8 cellular contexts compared by ENCODE assay signal in genomic region chr9:131270171-131271015, GRCh38. TPM values are rescaled to one million over a fixed set of nuclear protein-coding genes. Genes with fewer than 3 reads are reported as not detected.
DNase-seq lines count a peak whose midpoint lies in the region; ATAC-seq and TF ChIP-seq lines count a peak whose summit lies in the region.

No MANE protein-coding gene starts in this region.

- no peaks in the 10 kb centered on the region for H3K27me3 Mint-ChIP-seq in activated CD8-positive, alpha-beta T cell treated with anti-CD3 and anti-CD28 coated beads, Interleukin-2, amount 10 ng/mL, durations not matched to agents 7 days and 5 days (ENCODE audit: low read depth)
- H3K27me3 Mint-ChIP-seq in neural progenitor cell (ENCODE audit: insufficient read depth, low read depth) = peaks cover 11% of the 10 kb centered on the region

- H3K4me3 ChIP-seq in subcutaneous abdominal adipose tissue (ENCODE audit: low read depth in 1 of 5, low read length in 5 of 5) (peak overlapping the region in 4 of 5 donors; percentile 24 to 51 (median 34)), neural progenitor cell (no peak overlapping the region)

- ATAC-seq in activated CD8-positive, alpha-beta T cell treated with anti-CD3 and anti-CD28 coated beads, Interleukin-2, amount 10 ng/mL, durations not matched to agents 7 days and 5 days = peak; percentile 16
- ATAC-seq in left ventricle myocardium superior (peak; percentile 45), GM21717 (IDR thresholded peaks at IDR 0.05; ENCODE audit: unreplicated experiment) (no peak)

- peaks cover 8% of the 10 kb centered on the region for H3F3A ChIP-seq in neural progenitor cell (ENCODE audit: low read depth)

- H3K4me3 Mint-ChIP-seq in activated CD8-positive, alpha-beta T cell treated with anti-CD3 and anti-CD28 coated beads, Interleukin-2, amount 10 ng/mL, durations not matched to agents 7 days and 5 days = peak overlapping the region; percentile 99
- no peak overlapping the region for H3K4me3 Mint-ChIP-seq in neural progenitor cell

- no peak overlapping the region for H2AFZ ChIP-seq in neural progenitor cell (replicated peaks)

- peaks cover 59% of the 10 kb centered on the region for H3K4me1 Mint-ChIP-seq in activated CD8-positive, alpha-beta T cell treated with anti-CD3 and anti-CD28 coated beads, Interleukin-2, amount 10 ng/mL, durations not matched to agents 7 days and 5 days (ENCODE audit: low read depth)
- H3K4me1 Mint-ChIP-seq in neural progenitor cell = peaks cover 16% of the 10 kb centered on the region

- H3K9me3 ChIP-seq in subcutaneous abdominal adipose tissue (ENCODE audit: control insufficient read depth in 5 of 5, low read length in 5 of 5) (no peaks in the 10 kb centered on the region), neural progenitor cell (ENCODE audit: low read depth) (no peaks in the 10 kb centered on the region)

- no peak for TF ChIP-seq CTCF in neural progenitor cell (IDR thresholded peaks at IDR 0.05)

- peaks cover 80% of the 10 kb centered on the region for H3K36me3 Mint-ChIP-seq in activated CD8-positive, alpha-beta T cell treated with anti-CD3 and anti-CD28 coated beads, Interleukin-2, amount 10 ng/mL, durations not matched to agents 7 days and 5 days (ENCODE audit: low read depth)
- no peaks in the 10 kb centered on the region for H3K36me3 Mint-ChIP-seq in neural progenitor cell

- CTCF ChIA-PET in activated CD8-positive, alpha-beta T cell treated with anti-CD3 and anti-CD28 coated beads, Interleukin-2, amount 10 ng/mL, durations not matched to agents 7 days and 5 days (lab: Charles Lee) = interaction anchor here (0.8 to 11.6 kb wide), 6 partner anchors 16 to 93 kb away, joined by 4 to 163 read pairs (median 12); no protein-coding TSS in a partner anchor

- H3K36me3 ChIP-seq in subcutaneous abdominal adipose tissue (ENCODE audit: control insufficient read depth in 5 of 5, insufficient read depth in 5 of 5, low read length in 5 of 5) (no peaks in the 10 kb centered on the region), neural progenitor cell (no peaks in the 10 kb centered on the region)

- DNase-seq in KBM-7 (peak; percentile 91), left ventricle myocardium superior (peak; percentile 85), DMS114 treated with DMSO at 0.1 percent for 48 hours (lab: John Stamatoyannopoulos, UW; ENCODE audit: unreplicated experiment) (no peak), neural progenitor cell (ENCODE audit: low spot score) (no peak), NCI-H2227 (lab: John Stamatoyannopoulos, UW; ENCODE audit: unreplicated experiment) (no peak)
- DNase-seq in activated CD8-positive, alpha-beta T cell treated with anti-CD3 and anti-CD28 coated beads, Interleukin-2, amount 10 ng/mL, durations not matched to agents 7 days and 5 days = peak; percentile 71

- H3K27ac ChIP-seq in subcutaneous abdominal adipose tissue (ENCODE audit: low read depth, low read length) (peak overlapping the region; percentile 61), neural progenitor cell (no peak overlapping the region)

- no peaks in the 10 kb centered on the region for H3K9me3 Mint-ChIP-seq in activated CD8-positive, alpha-beta T cell treated with anti-CD3 and anti-CD28 coated beads, Interleukin-2, amount 10 ng/mL, durations not matched to agents 7 days and 5 days (ENCODE audit: insufficient read depth)
- H3K9me3 Mint-ChIP-seq in neural progenitor cell = no peaks in the 10 kb centered on the region

- H3K9ac ChIP-seq in subcutaneous abdominal adipose tissue (ENCODE audit: low read length in 5 of 5) (no peak overlapping the region), neural progenitor cell (no peak overlapping the region)

- intact Hi-C loops in left ventricle myocardium superior (cut with micrococcal nuclease) = no loop called here

- H3K27me3 ChIP-seq in subcutaneous abdominal adipose tissue (ENCODE audit: control insufficient read depth in 5 of 5, insufficient read depth in 4 of 5, low read length in 5 of 5) = no peaks in the 10 kb centered on the region
- peaks cover 14% of the 10 kb centered on the region for H3K27me3 ChIP-seq in neural progenitor cell

- H3K4me1 ChIP-seq in subcutaneous abdominal adipose tissue (ENCODE audit: control insufficient read depth in 5 of 5, insufficient read depth in 5 of 5, low read length in 5 of 5) = peaks cover 6 to 83% (median 64%) of the 10 kb centered on the region in 5 donors
- H3K4me1 ChIP-seq in neural progenitor cell = peaks cover 14% of the 10 kb centered on the region

- no peaks in the 10 kb centered on the region for H3K79me2 ChIP-seq in neural progenitor cell (ENCODE audit: low read depth)

- peak overlapping the region; percentile 99 for H3K27ac Mint-ChIP-seq in activated CD8-positive, alpha-beta T cell treated with anti-CD3 and anti-CD28 coated beads, Interleukin-2, amount 10 ng/mL, durations not matched to agents 7 days and 5 days
- no peak overlapping the region for H3K27ac Mint-ChIP-seq in neural progenitor cell

- in situ Hi-C loops in KBM-7 (cut with MboI; ENCODE audit: low pct_unique_long_range_greater_than_20kb, low sequenced_read_pairs) = no loop called here

- H3K4me2 ChIP-seq in neural progenitor cell = no peak overlapping the region

- peaks cover 2% of the 10 kb centered on the region for H4K20me1 ChIP-seq in neural progenitor cell (ENCODE audit: low read depth)

- POLR2A ChIA-PET in activated CD8-positive, alpha-beta T cell treated with anti-CD3 and anti-CD28 coated beads, Interleukin-2, amount 10 ng/mL, durations not matched to agents 7 days and 5 days (lab: Charles Lee) = interaction anchor here (0.8 to 11.6 kb wide), 5 partner anchors 8 to 145 kb away, joined by 3 to 330 read pairs (median 9); partner anchors contain the start of gene NUP214

RNA-seq across cellular contexts. Expression of gene FAM78A, which starts 5.9 kb away (rescaled TPM):
- total RNA-seq in activated CD8-positive, alpha-beta T cell treated with anti-CD3 and anti-CD28 coated beads, Interleukin-2, amount 10 ng/mL, durations not matched to agents 7 days and 5 days = 100 to 1,000 TPM in 1 of 2 experiments, 10 to 100 TPM in 1; 99.2 to 101 TPM
- total RNA-seq in left ventricle myocardium superior (69.1 TPM), neural progenitor cell (ENCODE audit: low replicate concordance) (0.32 and 1.5 TPM in 2 replicates)

RNA-seq across cellular contexts. Expression of gene PLPP7, which starts 19.1 kb away (rescaled TPM):
- under 1 TPM in 1 of 2 experiments, not detected in 1; 0.21 TPM for total RNA-seq in activated CD8-positive, alpha-beta T cell treated with anti-CD3 and anti-CD28 coated beads, Interleukin-2, amount 10 ng/mL, durations not matched to agents 7 days and 5 days
- total RNA-seq in left ventricle myocardium superior (127 TPM), neural progenitor cell (ENCODE audit: low replicate concordance) (5.4 and 11.5 TPM in 2 replicates)

Comparison
In these comparisons a context has a peak if more than half of its experiments do, and no peak if none do; other contexts are left out.
1. DNase-seq: peak in KBM-7 (single experiment), activated CD8-positive, alpha-beta T cell treated with anti-CD3 and anti-CD28 coated beads, Interleukin-2, amount 10 ng/mL, durations not matched to agents 7 days and 5 days (single experiment) and left ventricle myocardium superior (single experiment); none in DMS114 treated with DMSO at 0.1 percent for 48 hours (single experiment), neural progenitor cell (single experiment) and NCI-H2227 (single experiment).
2. RNA of gene FAM78A, which starts 5.9 kb away (total RNA-seq): 99.2 to 101 TPM in activated CD8-positive, alpha-beta T cell treated with anti-CD3 and anti-CD28 coated beads, Interleukin-2, amount 10 ng/mL, durations not matched to agents 7 days and 5 days and 69.1 TPM in left ventricle myocardium superior (single experiment); 0.32 to 1.5 TPM in neural progenitor cell; every median in the first group is over 10 times any median in the second.
3. RNA of gene PLPP7, which starts 19.1 kb away (total RNA-seq): 127 TPM in left ventricle myocardium superior (single experiment); 5.4 to 11.5 TPM in neural progenitor cell and 0.21 TPM in activated CD8-positive, alpha-beta T cell treated with anti-CD3 and anti-CD28 coated beads, Interleukin-2, amount 10 ng/mL, durations not matched to agents 7 days and 5 days; every median in the first group is over 10 times any median in the second.